ENCODE assay signal across 8 cellular contexts in the genomic region with DNA sequence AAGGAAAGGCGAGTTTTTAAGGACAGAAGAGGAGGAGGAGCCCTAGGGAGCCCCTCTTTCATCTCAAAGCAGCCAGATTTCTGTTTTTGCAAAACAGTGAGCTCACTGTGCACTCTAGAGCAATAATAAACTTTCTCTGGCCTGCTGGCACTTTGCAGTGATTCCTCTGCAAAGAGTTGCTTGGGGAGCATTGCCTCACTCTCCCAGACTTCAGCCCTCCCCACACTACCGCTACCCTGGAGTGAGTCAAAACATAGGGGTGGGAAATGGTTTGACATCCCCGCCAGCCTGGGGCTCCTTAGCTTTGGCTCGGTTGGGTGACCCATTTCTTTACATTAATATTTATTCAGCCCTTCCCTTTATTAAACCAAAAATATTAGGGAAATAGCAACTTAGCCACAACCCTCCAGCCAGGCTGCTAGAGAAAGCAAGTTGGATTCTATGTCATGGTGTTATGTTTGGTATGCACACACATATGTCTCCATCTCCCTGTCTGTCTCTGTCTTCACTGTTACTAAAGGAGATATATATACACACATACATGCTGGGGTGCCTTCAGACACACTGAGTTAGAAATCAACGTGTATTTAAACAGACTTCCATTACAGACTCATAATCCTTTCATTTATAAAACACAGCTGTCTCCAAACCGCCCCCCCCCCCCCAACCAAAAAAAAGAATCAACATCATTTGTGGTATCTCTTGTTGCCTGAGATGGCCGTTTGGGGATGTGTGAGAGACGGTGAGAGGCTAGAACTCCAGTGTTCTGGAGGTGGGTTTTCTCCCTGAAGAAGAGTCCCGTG. TPM values are rescaled to one million over a fixed set of nuclear protein-coding genes. Genes with fewer than 3 reads are reported as not detected.
DNase-seq lines count a peak whose midpoint lies in the region; ATAC-seq, FAIRE-seq and TF ChIP-seq lines count a peak whose summit lies in the region.

No MANE protein-coding gene starts in this region.

- peak overlapping the region; percentile 100 for H3K27ac ChIP-seq in psoas muscle

- no peaks in the 10 kb centered on the region for H3K9me3 Mint-ChIP-seq in T-cell

- H3K27me3 Mint-ChIP-seq in T-cell: no peaks in the 10 kb centered on the region

- peaks cover 40% of the 10 kb centered on the region for H3K4me1 ChIP-seq in psoas muscle

- H3K4me1 Mint-ChIP-seq in T-cell: peaks cover 65 to 74% (median 72%) of the 10 kb centered on the region in 3 donors

- ATAC-seq in T-cell (replicated peaks in 1 of 4) (no peak), psoas muscle (no peak), GM18867 (IDR thresholded peaks at IDR 0.05; ENCODE audit: unreplicated experiment) (no peak), GM18907 (IDR thresholded peaks at IDR 0.05; ENCODE audit: unreplicated experiment) (no peak)

- peak overlapping the region; percentile 82 to 92 (median 90) for H3K4me3 Mint-ChIP-seq in T-cell

- peaks cover 2% of the 10 kb centered on the region for H3K36me3 Mint-ChIP-seq in T-cell

- WGBS in psoas muscle, 3 donors: 33 to 38% (median 36%) methylated on average over 9 of the region's 9 CpGs

- no peaks in the 10 kb centered on the region for H3K27me3 ChIP-seq in psoas muscle (ENCODE audit: insufficient read depth in 3 of 3, low read length in 2 of 3)

- H3K36me3 ChIP-seq in psoas muscle (ENCODE audit: insufficient read depth in 1 of 2, low read depth in 1 of 2): no peaks in the 10 kb centered on the region

- intact Hi-C loops in psoas muscle (cut with DNase I): no loop called here

- DNase-seq in H54 (ENCODE audit: insufficient read length, low spot score): no peak
- DNase-seq in T-cell: no peak
- DNase-seq in fibroblast of peridontal ligament (ENCODE audit: extremely low read depth): peak; percentile 89
- DNase-seq in psoas muscle: peak; percentile 49 to 70
- DNase-seq in cortex of kidney (lab: John Stamatoyannopoulos, UW): no peak
- DNase-seq in activated CD4-positive, alpha-beta T cell treated with anti-CD3 and anti-CD28 coated beads, Interleukin-2, amount 50 U/mL, for 1 hour: no peak

- H3K4me3 ChIP-seq in psoas muscle: peak overlapping the region; percentile 65

- POLR2A ChIA-PET in T-cell (lab: Charles Lee): interaction anchor here in 1 of 2 donors (0.6 kb wide), 2 partner anchors 19 to 321 kb away, joined by 5 to 11 read pairs; no protein-coding TSS in a partner anchor

- H3K27ac Mint-ChIP-seq in T-cell: peak overlapping the region; percentile 94 to 96

- peak; percentile 23 for FAIRE-seq in H54 (lab: Jason Lieb, UNC)

- no peaks in the 10 kb centered on the region for H3K9me3 ChIP-seq in psoas muscle

- no peak for TF ChIP-seq CTCF in psoas muscle (IDR thresholded peaks at IDR 0.05)

- TF ChIP-seq POLR2A in H54 (IDR thresholded peaks at IDR 0.05; ENCODE audit: low read depth, low read length): no peak

- CTCF ChIA-PET in T-cell (lab: Charles Lee): interaction anchor here (0.7 to 1.1 kb wide), 2 partner anchors 13 to 84 kb away, joined by 3 read pairs; no protein-coding TSS in a partner anchor

RNA-seq across cellular contexts. Expression of a gene that starts 3.4 kb away (rescaled TPM):
- 10 to 100 TPM; 32.6 to 50.4 (median 38.8) TPM for total RNA-seq in T-cell
- 10 to 100 TPM in 3 of 4 donors, 1 to 10 TPM in 1; 9.7 to 26.3 (median 21.7) TPM for total RNA-seq in psoas muscle
- 1 to 10 TPM; 3.8 to 9.5 (median 4.4) TPM for polyA plus RNA-seq in psoas muscle

Comparison
In these comparisons a context has a peak if more than half of its experiments do, and no peak if none do; other contexts are left out.
1. DNase-seq: peak in fibroblast of peridontal ligament (single experiment) and psoas muscle (2 of 2); none in H54 (single experiment), T-cell (0 of 34), cortex of kidney (single experiment) and activated CD4-positive, alpha-beta T cell treated with anti-CD3 and anti-CD28 coated beads, Interleukin-2, amount 50 U/mL, for 1 hour (single experiment).